ENCODE assay signal across 13 cellular contexts in the genomic region with DNA sequence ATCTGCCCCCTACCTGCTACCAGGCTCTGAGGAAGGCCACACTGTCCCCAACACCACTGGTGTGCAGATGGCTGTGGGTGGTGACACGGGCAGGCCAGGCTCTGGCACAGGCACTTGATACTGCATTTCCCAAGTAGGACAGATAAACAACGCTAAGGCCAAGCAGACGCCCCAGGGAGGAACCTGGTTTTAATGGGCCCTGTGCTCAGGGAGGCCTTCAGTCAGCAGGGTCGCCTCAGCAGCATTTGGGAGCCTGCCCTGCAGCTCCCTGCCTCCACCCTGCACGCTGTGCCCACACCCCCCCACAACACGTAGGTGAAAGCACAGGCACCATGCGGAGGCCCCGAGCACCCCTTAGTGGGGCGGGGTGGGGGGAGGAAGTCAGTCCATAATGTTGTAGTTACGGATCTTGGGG. TPM values are rescaled to one million over a fixed set of nuclear protein-coding genes. Genes with fewer than 3 reads are reported as not detected.
DNase-seq lines count a peak whose midpoint lies in the region; TF ChIP-seq lines count a peak whose summit lies in the region.
"Had no signal": no experiment of that assay in that cellular context is flagged by ENCODE, and none has a peak within 500 bp of the region (broad histone marks: within the 10 kb centered on the region; RNA-seq: fewer than 3 reads in every experiment).

No MANE protein-coding gene starts in this region.

- peaks cover 2% of the 10 kb centered on the region for H3K36me3 Mint-ChIP-seq in neural progenitor cell

- no peaks in the 10 kb centered on the region for H3K27me3 ChIP-seq in BE2C
- no peaks in the 10 kb centered on the region for H3K27me3 ChIP-seq in DOHH2 (ENCODE audit: control insufficient read depth, low read length)
- no peaks in the 10 kb centered on the region for H3K27me3 ChIP-seq in adrenal gland
- no peaks in the 10 kb centered on the region for H3K27me3 ChIP-seq in neural progenitor cell

- peaks cover 39% of the 10 kb centered on the region for H3K4me1 ChIP-seq in BE2C
- peaks cover 51% of the 10 kb centered on the region for H3K4me1 ChIP-seq in DOHH2 (ENCODE audit: control insufficient read depth, low read length)
- peaks cover 28 to 56% of the 10 kb centered on the region in 2 donors for H3K4me1 ChIP-seq in adrenal gland (replicated peaks in 1 of 2)
- peaks cover 66% of the 10 kb centered on the region for H3K4me1 ChIP-seq in neural progenitor cell

- peaks cover 9% of the 10 kb centered on the region for H4K20me1 ChIP-seq in DOHH2 (ENCODE audit: control insufficient read depth, insufficient read depth, low read depth, low read length)
- H4K20me1 ChIP-seq in neural progenitor cell (ENCODE audit: low read depth): peaks cover 12% of the 10 kb centered on the region

- H3K4me1 Mint-ChIP-seq in neural progenitor cell: peaks cover 42% of the 10 kb centered on the region

- no peak overlapping the region for H2AFZ ChIP-seq in neural progenitor cell (replicated peaks)

- H3K27me3 Mint-ChIP-seq in neural progenitor cell (ENCODE audit: insufficient read depth, low read depth): peaks cover 2% of the 10 kb centered on the region
- H3K27me3 Mint-ChIP-seq: activated B cell treated with CpG ODN at 0.5 μM for 24 hours had no signal

- no peaks in the 10 kb centered on the region for H3K9me2 ChIP-seq in DOHH2 (replicated peaks; ENCODE audit: control insufficient read depth, low read length)

- H3K27ac ChIP-seq in DOHH2 (ENCODE audit: low read depth, low read length): no peak overlapping the region
- H3K27ac ChIP-seq in adrenal gland: peak overlapping the region in 2 of 5 donors; percentile 47 to 52
- peak overlapping the region; percentile 99 for H3K27ac ChIP-seq in neural progenitor cell

- H3K4me2 ChIP-seq in DOHH2 (ENCODE audit: low read length) (peak overlapping the region; percentile 98; the same call in 1 of the 2 replicates), neural progenitor cell (peak overlapping the region; percentile 32)

- DNase-seq in BE2C: peak; percentile 55
- DNase-seq in adrenal gland: peak in 4 of 7 donors; percentile 20 to 76 (median 34)
- DNase-seq in neural progenitor cell (ENCODE audit: low spot score): no peak
- no peak for DNase-seq in HuH-7.5 (ENCODE audit: low spot score)
- DNase-seq in kidney tubule cell (ENCODE audit: low spot score): no peak
- DNase-seq in NCI-H69 (lab: John Stamatoyannopoulos, UW): no peak
- DNase-seq in LoVo (ENCODE audit: low spot score): no peak
- DNase-seq: activated B cell treated with CpG ODN at 0.5 μM for 24 hours, COR-L47, Kasumi-1, NCI-H345 had no signal

- peak overlapping the region; percentile 81 for H3K4me3 Mint-ChIP-seq in neural progenitor cell
- H3K4me3 Mint-ChIP-seq: activated B cell treated with CpG ODN at 0.5 μM for 24 hours had no signal

- H3K4me3 ChIP-seq in BE2C (ENCODE audit: low read depth, low read length): no peak overlapping the region
- H3K4me3 ChIP-seq in DOHH2 (ENCODE audit: low read length): no peak overlapping the region
- H3K4me3 ChIP-seq in adrenal gland: no peak overlapping the region
- H3K4me3 ChIP-seq in neural progenitor cell: no peak overlapping the region
- H3K4me3 ChIP-seq: coronary artery had no signal

- TF ChIP-seq CTCF in BE2C (IDR thresholded peaks at IDR 0.05; ENCODE audit: low read depth, low read length) (no peak), DOHH2 (IDR thresholded peaks at IDR 0.05; ENCODE audit: low read depth, low read length, poor library complexity, severe bottlenecking) (no peak), adrenal gland (IDR thresholded peaks at IDR 0.05) (no peak), neural progenitor cell (IDR thresholded peaks at IDR 0.05) (no peak)

- peaks cover 25% of the 10 kb centered on the region for H3K36me3 ChIP-seq in BE2C
- H3K36me3 ChIP-seq in DOHH2 (ENCODE audit: control insufficient read depth, low read length): peaks cover 41% of the 10 kb centered on the region
- no peaks in the 10 kb centered on the region for H3K36me3 ChIP-seq in adrenal gland (replicated peaks in 1 of 2)
- H3K36me3 ChIP-seq in neural progenitor cell: no peaks in the 10 kb centered on the region

- no peak for TF ChIP-seq POLR2A in adrenal gland (IDR thresholded peaks at IDR 0.05)

- intact Hi-C loops in adrenal gland (cut with DNase I): no loop called here

- peaks cover 38% of the 10 kb centered on the region for H3K79me2 ChIP-seq in DOHH2 (ENCODE audit: control insufficient read depth, low read length)
- H3K79me2 ChIP-seq in neural progenitor cell (ENCODE audit: low read depth): peaks cover 48% of the 10 kb centered on the region

- 50 to 79% (median 64%) methylated on average over 4 to 10 of the region's 10 CpGs for whole genome bisulfite sequencing in adrenal gland, 4 donors

- no peak overlapping the region for H3K9ac ChIP-seq in neural progenitor cell

- H3F3A ChIP-seq in DOHH2 (ENCODE audit: control insufficient read depth, insufficient read depth): peaks cover 9% of the 10 kb centered on the region
- peaks cover 61% of the 10 kb centered on the region for H3F3A ChIP-seq in neural progenitor cell (ENCODE audit: low read depth)

- H3K9me3 ChIP-seq in BE2C (peaks cover 4% of the 10 kb centered on the region; the same call in 1 of the 2 replicates), DOHH2 (ENCODE audit: control insufficient read depth, insufficient read depth, low read length) (no peaks in the 10 kb centered on the region), adrenal gland (replicated peaks in 1 of 3) (no peaks in the 10 kb centered on the region), neural progenitor cell (ENCODE audit: low read depth) (no peaks in the 10 kb centered on the region)

- no peak overlapping the region for H3K27ac Mint-ChIP-seq in neural progenitor cell
- H3K27ac Mint-ChIP-seq: activated B cell treated with CpG ODN at 0.5 μM for 24 hours had no signal

- no peaks in the 10 kb centered on the region for H3K9me3 Mint-ChIP-seq in neural progenitor cell
- H3K9me3 Mint-ChIP-seq: activated B cell treated with CpG ODN at 0.5 μM for 24 hours had no signal

RNA-seq across cellular contexts. Expression of a gene that starts 3.3 kb away (rescaled TPM):
- polyA plus RNA-seq in BE2C (2012; ENCODE audit: insufficient read depth, insufficient read length, low read depth): 379 TPM
- total RNA-seq in adrenal gland (100 to 1,000 TPM in 3 of 8 donors, 10 to 100 TPM in 5; 64.0 to 276 (median 85.6) TPM), neural progenitor cell (ENCODE audit: low replicate concordance) (77.9 and 266 TPM in 2 replicates)
- 100 to 1,000 TPM in 1 of 3 donors, 10 to 100 TPM in 2; 18.9 to 273 (median 59.0) TPM for polyA plus RNA-seq in adrenal gland

RNA-seq across cellular contexts. Expression of a gene that starts 35.7 kb away (rescaled TPM):
- polyA plus RNA-seq in BE2C (2012; ENCODE audit: insufficient read depth, insufficient read length, low read depth): 415 TPM
- total RNA-seq in adrenal gland (100 to 1,000 TPM in 1 of 8 donors, 10 to 100 TPM in 7; 62.0 to 109 (median 75.7) TPM), neural progenitor cell (ENCODE audit: low replicate concordance) (54.5 and 76.6 TPM in 2 replicates)
- 100 to 1,000 TPM in 2 of 3 donors, 10 to 100 TPM in 1; 38.5 to 397 (median 291) TPM for polyA plus RNA-seq in adrenal gland

RNA-seq across cellular contexts. Expression of a gene that starts 49.6 kb away (rescaled TPM):
- 585 TPM for polyA plus RNA-seq in BE2C (2012; ENCODE audit: insufficient read depth, insufficient read length, low read depth)
- total RNA-seq in adrenal gland (100 to 1,000 TPM in 6 of 8 donors, 10 to 100 TPM in 2; 77.4 to 130 (median 110) TPM), neural progenitor cell (ENCODE audit: low replicate concordance) (86.6 and 174 TPM in 2 replicates)
- polyA plus RNA-seq in adrenal gland: 100 to 1,000 TPM in 2 of 3 donors, 10 to 100 TPM in 1; 37.4 to 305 (median 246) TPM

RNA-seq across cellular contexts. Expression of a gene that starts 49.7 kb away (rescaled TPM):
- polyA plus RNA-seq in BE2C (2012; ENCODE audit: insufficient read depth, insufficient read length, low read depth): 73.1 TPM
- total RNA-seq in adrenal gland (10 to 100 TPM; 26.8 to 69.5 (median 47.4) TPM), neural progenitor cell (ENCODE audit: low replicate concordance) (13.6 and 41.0 TPM in 2 replicates)
- 10 to 100 TPM; 21.2 to 78.0 (median 74.0) TPM for polyA plus RNA-seq in adrenal gland

Comparison
In these comparisons a context has a peak if more than half of its experiments do, and no peak if none do; other contexts are left out.
1. DNase-seq: peak in BE2C (single experiment) and adrenal gland (4 of 7); none in neural progenitor cell (single experiment), HuH-7.5 (single experiment), kidney tubule cell (single experiment), NCI-H69 (single experiment) and LoVo (single experiment).